15 cellular contexts compared by ENCODE assay signal in genomic region chr13:40230833-40231266, GRCh38.
DNase-seq lines count a peak whose midpoint lies in the region; ATAC-seq and TF ChIP-seq lines count a peak whose summit lies in the region.
"Had no signal": no experiment of that assay in that cellular context is flagged by ENCODE, and none has a peak within 500 bp of the region (broad histone marks: within the 10 kb centered on the region; RNA-seq: fewer than 3 reads in every experiment).

No MANE protein-coding gene starts in this region.

- H3K36me3 ChIP-seq in CD4-positive, CD25-positive, alpha-beta regulatory T cell (ENCODE audit: control insufficient read depth, insufficient read depth, low read length), result no peaks in the 10 kb centered on the region
- no peaks in the 10 kb centered on the region for H3K36me3 ChIP-seq in MG63
- H3K36me3 ChIP-seq in osteoblast (ENCODE audit: insufficient read depth, low read length), result no peaks in the 10 kb centered on the region
- H3K36me3 ChIP-seq in PC-9 (ENCODE audit: low read depth), result no peaks in the 10 kb centered on the region
- H3K36me3 ChIP-seq: cardiac muscle cell, thyroid gland had no signal

- H3K9me2 ChIP-seq in PC-9 (ENCODE audit: insufficient read depth), result no peaks in the 10 kb centered on the region

- no peak overlapping the region for H3K4me3 Mint-ChIP-seq in CD4-positive, CD25-positive, alpha-beta regulatory T cell
- no peak overlapping the region for H3K4me3 Mint-ChIP-seq in endothelial cell (ENCODE audit: unreplicated experiment)
- H3K4me3 Mint-ChIP-seq in activated CD4-positive, alpha-beta T cell treated with anti-CD3 and anti-CD28 coated beads, Interleukin-2, amount 10 ng/mL, durations not matched to agents 24 days and 14 days, result no peak overlapping the region
- H3K4me3 Mint-ChIP-seq: T-cell had no signal

- intact Hi-C loops in activated CD4-positive, alpha-beta T cell treated with anti-CD3 and anti-CD28 coated beads, Interleukin-2, amount 10 ng/mL, durations not matched to agents 24 days and 14 days (cut with micrococcal nuclease), result no loop called here
- intact Hi-C loops in PC-9 (cut with micrococcal nuclease; ENCODE audit: unreplicated experiment), result no loop called here

- H2AFZ ChIP-seq in osteoblast (ENCODE audit: low read length) (no peak overlapping the region), PC-9 (no peak overlapping the region)
- H2AFZ ChIP-seq: parathyroid adenoma had no signal

- no peak for DNase-seq in CD4-positive, CD25-positive, alpha-beta regulatory T cell
- DNase-seq in MG63, result peak; percentile 16
- DNase-seq in endothelial cell (ENCODE audit: low spot score), result peak; percentile 8
- DNase-seq in osteoblast (ENCODE audit: insufficient read length, low spot score, missing footprints), result peak; percentile 58
- no peak for DNase-seq in activated CD4-positive, alpha-beta T cell treated with anti-CD3 and anti-CD28 coated beads, Interleukin-2, amount 10 ng/mL, durations not matched to agents 24 days and 14 days
- DNase-seq in PC-9, result no peak
- no peak for DNase-seq in epidermal melanocyte (ENCODE audit: insufficient read length, low spot score)
- DNase-seq: left ventricle myocardium superior, NCI-H1105, NCI-H748 treated with DMSO at 0.1 percent for 48 hours, T-cell, thyroid gland had no signal

- H3K4me3 ChIP-seq in CD4-positive, CD25-positive, alpha-beta regulatory T cell (ENCODE audit: low read depth, low read length), result no peak overlapping the region
- H3K4me3 ChIP-seq in MG63 (no peak overlapping the region), osteoblast (ENCODE audit: insufficient read depth, low read length) (no peak overlapping the region), PC-9 (no peak overlapping the region)
- H3K4me3 ChIP-seq: cardiac muscle cell, thyroid gland had no signal

- no peaks in the 10 kb centered on the region for H3K36me3 Mint-ChIP-seq in CD4-positive, CD25-positive, alpha-beta regulatory T cell
- no peaks in the 10 kb centered on the region for H3K36me3 Mint-ChIP-seq in endothelial cell (ENCODE audit: low read depth, unreplicated experiment)
- no peaks in the 10 kb centered on the region for H3K36me3 Mint-ChIP-seq in activated CD4-positive, alpha-beta T cell treated with anti-CD3 and anti-CD28 coated beads, Interleukin-2, amount 10 ng/mL, durations not matched to agents 24 days and 14 days (ENCODE audit: low read depth)
- H3K36me3 Mint-ChIP-seq: T-cell had no signal

- no peaks in the 10 kb centered on the region for H3K27me3 ChIP-seq in CD4-positive, CD25-positive, alpha-beta regulatory T cell (ENCODE audit: control insufficient read depth, insufficient read depth, low read length)
- H3K27me3 ChIP-seq in MG63, result no peaks in the 10 kb centered on the region
- H3K27me3 ChIP-seq in osteoblast (ENCODE audit: insufficient read depth, low read length), result no peaks in the 10 kb centered on the region
- H3K27me3 ChIP-seq in PC-9 (ENCODE audit: insufficient read depth, low read depth), result no peaks in the 10 kb centered on the region
- H3K27me3 ChIP-seq: cardiac muscle cell, thyroid gland had no signal

- H3K79me2 ChIP-seq in osteoblast (ENCODE audit: insufficient read depth, low read length) (no peaks in the 10 kb centered on the region), PC-9 (ENCODE audit: low read depth) (no peaks in the 10 kb centered on the region)
- H3K79me2 ChIP-seq: parathyroid adenoma had no signal

- peak overlapping the region; percentile 6 for H3K4me2 ChIP-seq in osteoblast (ENCODE audit: insufficient read depth, low read length)
- no peak overlapping the region for H3K4me2 ChIP-seq in PC-9

- no peak for ATAC-seq in CD4-positive, CD25-positive, alpha-beta regulatory T cell (ENCODE audit: low read depth in 2 of 2)
- ATAC-seq in HG03469 (IDR thresholded peaks at IDR 0.05; ENCODE audit: unreplicated experiment), result no peak
- ATAC-seq: left ventricle myocardium superior had no signal

- H3K9me3 Mint-ChIP-seq in CD4-positive, CD25-positive, alpha-beta regulatory T cell, result no peaks in the 10 kb centered on the region
- no peaks in the 10 kb centered on the region for H3K9me3 Mint-ChIP-seq in endothelial cell (ENCODE audit: unreplicated experiment)
- H3K9me3 Mint-ChIP-seq in activated CD4-positive, alpha-beta T cell treated with anti-CD3 and anti-CD28 coated beads, Interleukin-2, amount 10 ng/mL, durations not matched to agents 24 days and 14 days, result peaks cover 14% of the 10 kb centered on the region

- no peaks in the 10 kb centered on the region for H3F3A ChIP-seq in PC-9 (ENCODE audit: insufficient read depth, low read depth)

- peaks cover 0 to 18% (median 16%) of the 10 kb centered on the region in 4 donors for H3K4me1 Mint-ChIP-seq in CD4-positive, CD25-positive, alpha-beta regulatory T cell
- H3K4me1 Mint-ChIP-seq in endothelial cell (ENCODE audit: unreplicated experiment), result peaks cover 31% of the 10 kb centered on the region
- H3K4me1 Mint-ChIP-seq in activated CD4-positive, alpha-beta T cell treated with anti-CD3 and anti-CD28 coated beads, Interleukin-2, amount 10 ng/mL, durations not matched to agents 24 days and 14 days, result peaks cover 12% of the 10 kb centered on the region

- H3K27ac Mint-ChIP-seq in CD4-positive, CD25-positive, alpha-beta regulatory T cell, result peak overlapping the region in 2 of 3 donors; percentile 40 to 42
- peak overlapping the region; percentile 87 for H3K27ac Mint-ChIP-seq in endothelial cell (ENCODE audit: unreplicated experiment)
- H3K27ac Mint-ChIP-seq in activated CD4-positive, alpha-beta T cell treated with anti-CD3 and anti-CD28 coated beads, Interleukin-2, amount 10 ng/mL, durations not matched to agents 24 days and 14 days, result no peak overlapping the region

- H3K9me3 ChIP-seq in CD4-positive, CD25-positive, alpha-beta regulatory T cell (ENCODE audit: control insufficient read depth in 2 of 2, low read length in 2 of 2), result no peaks in the 10 kb centered on the region
- H3K9me3 ChIP-seq in MG63 (peaks cover 3% of the 10 kb centered on the region), osteoblast (ENCODE audit: low read depth, low read length) (no peaks in the 10 kb centered on the region), PC-9 (ENCODE audit: insufficient read depth, low read depth) (no peaks in the 10 kb centered on the region)
- H3K9me3 ChIP-seq: thyroid gland had no signal

- BruUV-seq in PC-9 (replicated peaks; lab: Mats Ljungman, UMichigan), result no TSS peak

- peaks cover 4% of the 10 kb centered on the region for H3K27me3 Mint-ChIP-seq in CD4-positive, CD25-positive, alpha-beta regulatory T cell
- peaks cover 3% of the 10 kb centered on the region for H3K27me3 Mint-ChIP-seq in endothelial cell (ENCODE audit: unreplicated experiment)
- H3K27me3 Mint-ChIP-seq in activated CD4-positive, alpha-beta T cell treated with anti-CD3 and anti-CD28 coated beads, Interleukin-2, amount 10 ng/mL, durations not matched to agents 24 days and 14 days, result no peaks in the 10 kb centered on the region
- H3K27me3 Mint-ChIP-seq: T-cell had no signal

- H4K20me1 ChIP-seq in osteoblast (ENCODE audit: insufficient read depth, low read length) (no peaks in the 10 kb centered on the region), PC-9 (ENCODE audit: insufficient read depth) (no peaks in the 10 kb centered on the region)

- TF ChIP-seq CTCF in endothelial cell (IDR thresholded peaks at IDR 0.05; ENCODE audit: unreplicated experiment) (no peak), osteoblast (IDR thresholded peaks at IDR 0.05; ENCODE audit: extremely low read depth, low read depth, low read length) (no peak), PC-9 (conservative IDR thresholded peaks at IDR 0.05) (no peak)

- POLR2A ChIA-PET in PC-9 (lab: Charles Lee; ENCODE audit: unreplicated experiment), result no interaction called here

- CTCF ChIA-PET in PC-9 (lab: Charles Lee), result no interaction called here

- H3K4me1 ChIP-seq in CD4-positive, CD25-positive, alpha-beta regulatory T cell (ENCODE audit: control insufficient read depth, insufficient read depth, low read length, poor library complexity, severe bottlenecking), result no peaks in the 10 kb centered on the region
- H3K4me1 ChIP-seq in osteoblast (ENCODE audit: insufficient read depth, low read length) (peaks cover 24% of the 10 kb centered on the region), PC-9 (replicated peaks; ENCODE audit: insufficient read depth) (no peaks in the 10 kb centered on the region)
- H3K4me1 ChIP-seq: parathyroid adenoma had no signal

- H3K27ac ChIP-seq in CD4-positive, CD25-positive, alpha-beta regulatory T cell (ENCODE audit: insufficient read depth, low read length, poor library complexity, severe bottlenecking), result no peak overlapping the region
- H3K27ac ChIP-seq in osteoblast (ENCODE audit: low read depth, low read length) (peak overlapping the region; percentile 38), PC-9 (no peak overlapping the region)
- H3K27ac ChIP-seq: cardiac muscle cell, parathyroid adenoma had no signal

Comparison
In these comparisons a context has a peak if more than half of its experiments do, and no peak if none do; other contexts are left out.
1. DNase-seq: peak in MG63 (single experiment), endothelial cell (single experiment) and osteoblast (single experiment); none in CD4-positive, CD25-positive, alpha-beta regulatory T cell (0 of 3), activated CD4-positive, alpha-beta T cell treated with anti-CD3 and anti-CD28 coated beads, Interleukin-2, amount 10 ng/mL, durations not matched to agents 24 days and 14 days (single experiment), PC-9 (0 of 2) and epidermal melanocyte (single experiment).